ENCODE assay signal across 8 cellular contexts in the genomic region with DNA sequence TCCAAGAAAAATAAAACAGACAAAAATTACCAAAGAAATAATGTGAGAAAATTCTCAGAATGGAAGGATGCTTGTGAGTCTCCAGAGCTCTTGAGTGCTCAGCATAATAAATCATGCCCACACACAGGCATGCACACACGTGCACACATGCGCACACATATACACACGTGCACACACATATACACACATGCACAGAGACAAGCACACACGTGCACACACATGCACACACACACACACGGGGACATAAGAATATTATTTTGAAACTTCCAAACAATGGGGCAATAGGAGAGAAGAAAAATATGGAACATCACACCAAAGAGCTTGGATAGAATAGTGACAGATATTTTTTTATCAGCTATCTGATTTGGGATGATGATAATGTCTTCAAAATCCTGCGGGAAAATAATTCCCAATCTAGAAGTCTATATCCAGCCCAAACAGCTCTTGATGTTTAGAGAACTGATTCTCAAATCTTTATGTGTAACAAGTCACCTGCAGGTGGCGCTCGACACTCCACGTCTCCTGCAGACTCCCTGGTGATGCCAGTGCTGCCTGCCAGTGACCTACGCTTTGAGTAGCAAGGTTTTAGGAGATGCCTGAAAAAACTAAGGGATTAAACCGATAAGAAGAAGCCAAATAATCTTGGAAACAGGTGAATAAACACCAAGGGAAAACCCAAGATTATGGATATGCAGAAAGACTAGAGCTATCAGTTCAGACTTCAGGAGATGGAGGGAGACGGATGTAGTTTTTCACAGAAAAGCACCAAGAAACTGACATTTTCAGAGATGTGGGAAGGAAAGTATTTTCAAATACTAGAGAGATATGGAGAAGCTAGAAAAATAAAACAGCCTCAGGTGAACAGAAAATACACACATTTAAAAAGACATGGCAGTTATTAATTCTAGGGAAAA.
DNase-seq lines count a peak whose midpoint lies in the region; ATAC-seq and TF ChIP-seq lines count a peak whose summit lies in the region.

No MANE protein-coding gene starts in this region.

- no peak overlapping the region for H3K27ac ChIP-seq in epithelial cell of prostate
- H3K27ac ChIP-seq in stomach = no peak overlapping the region

- H3K9me3 Mint-ChIP-seq in nephron progenitor cell = no peaks in the 10 kb centered on the region

- H3K27me3 ChIP-seq in stomach = no peaks in the 10 kb centered on the region

- in situ Hi-C loops in GM13976 (cut with MboI; ENCODE audit: low sequenced_read_pairs, unreplicated experiment) = no loop called here

- 26 to 38% (median 34%) methylated on average over 12 of the region's 12 CpGs for WGBS in stomach, 5 donors

- TF ChIP-seq POLR2A in stomach (IDR thresholded peaks at IDR 0.05) = no peak

- no peaks in the 10 kb centered on the region for H3K4me1 Mint-ChIP-seq in nephron progenitor cell

- no peaks in the 10 kb centered on the region for H3K4me1 ChIP-seq in stomach

- H3K27ac Mint-ChIP-seq in nephron progenitor cell = no peak overlapping the region

- H3K4me3 ChIP-seq in stomach = no peak overlapping the region

- no peaks in the 10 kb centered on the region for H3K36me3 Mint-ChIP-seq in nephron progenitor cell (ENCODE audit: low read depth)

- no peaks in the 10 kb centered on the region for H3K36me3 ChIP-seq in stomach

- intact Hi-C loops in stomach (cut with DNase I; ENCODE audit: low total_unique reads) = no loop called here

- H3K9me3 ChIP-seq in stomach = no peaks in the 10 kb centered on the region

- ATAC-seq in HG03175 (IDR thresholded peaks at IDR 0.05; ENCODE audit: unreplicated experiment) = peak; percentile 73

- peaks cover 6% of the 10 kb centered on the region for H3K27me3 Mint-ChIP-seq in nephron progenitor cell (ENCODE audit: low read depth, poor library complexity)

- DNase-seq in 8988T (peak; percentile 24), GM13976 (ENCODE audit: low spot score) (peak; percentile 50), NCI-H526 (lab: John Stamatoyannopoulos, UW) (peak; percentile 88 to 97), epithelial cell of prostate (ENCODE audit: low read depth, low spot score) (peak; percentile 31), nephron progenitor cell (peak; percentile 90), stomach (peak; percentile 67)
- peak; percentile 9 to 44 (median 33) for DNase-seq in activated CD8-positive, alpha-beta memory T cell treated with anti-CD3 and anti-CD28 coated beads for 48 hours (ENCODE audit: low read depth in 2 of 3, low spot score in 2 of 3)

- no peak overlapping the region for H3K4me3 Mint-ChIP-seq in nephron progenitor cell

- TF ChIP-seq CTCF in GM13976 (IDR thresholded peaks at IDR 0.05; ENCODE audit: borderline replicate concordance, control extremely low read depth, extremely low read depth, insufficient read depth, missing control alignments) (peak; percentile 47), nephron progenitor cell (IDR thresholded peaks at IDR 0.05) (peak; percentile 82), stomach (IDR thresholded peaks at IDR 0.05) (peak in 4 of 7 experiments; percentile 3 to 51 (median 24))

- TF ChIP-seq EP300 in stomach (IDR thresholded peaks at IDR 0.05) = no peak

Comparison
In these comparisons a context has a peak if more than half of its experiments do, and no peak if none do; other contexts are left out.
1. DNase-seq: peak in every context shown above with its lines; median percentile 92 in NCI-H526; 90 in nephron progenitor cell; 67 in stomach; 50 in GM13976; 33 in activated CD8-positive, alpha-beta memory T cell treated with anti-CD3 and anti-CD28 coated beads for 48 hours; 31 in epithelial cell of prostate; 24 in 8988T.
2. CTCF ChIP-seq: peak in every context shown above with its lines; median percentile 82 in nephron progenitor cell; 47 in GM13976; 24 in stomach.